1 cellular context compared by ENCODE assay signal in the genomic region with DNA sequence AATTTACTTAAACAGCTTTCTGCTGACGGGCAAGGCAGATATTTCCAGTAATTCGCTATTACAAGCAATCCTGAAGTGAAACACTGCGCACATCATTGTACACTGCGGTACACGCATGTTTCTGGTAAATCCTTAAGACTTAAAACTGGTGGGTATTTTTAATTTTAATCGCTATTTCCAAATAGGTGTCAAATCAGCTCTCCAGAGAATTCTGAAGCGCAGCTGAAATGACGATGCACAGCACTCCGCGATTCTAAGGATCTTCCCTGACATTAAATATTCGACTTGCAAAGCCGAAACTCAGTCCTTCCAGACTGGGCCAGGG.
TF ChIP-seq lines count a peak whose summit lies in the region.

No MANE protein-coding gene starts in this region.

TF ChIP-seq in GM23338, 12 proteins besides CTCF, POLR2A, EP300 and RAD21:
- TF ChIP-seq, protein P1, sequence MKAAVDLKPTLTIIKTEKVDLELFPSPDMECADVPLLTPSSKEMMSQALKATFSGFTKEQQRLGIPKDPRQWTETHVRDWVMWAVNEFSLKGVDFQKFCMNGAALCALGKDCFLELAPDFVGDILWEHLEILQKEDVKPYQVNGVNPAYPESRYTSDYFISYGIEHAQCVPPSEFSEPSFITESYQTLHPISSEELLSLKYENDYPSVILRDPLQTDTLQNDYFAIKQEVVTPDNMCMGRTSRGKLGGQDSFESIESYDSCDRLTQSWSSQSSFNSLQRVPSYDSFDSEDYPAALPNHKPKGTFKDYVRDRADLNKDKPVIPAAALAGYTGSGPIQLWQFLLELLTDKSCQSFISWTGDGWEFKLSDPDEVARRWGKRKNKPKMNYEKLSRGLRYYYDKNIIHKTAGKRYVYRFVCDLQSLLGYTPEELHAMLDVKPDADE (IDR thresholded peaks at IDR 0.05): no peak
- TF ChIP-seq EZH2 (IDR thresholded peaks at IDR 0.05; ENCODE audit: low read depth, unreplicated experiment) (no peak), POLR2AphosphoS5 (IDR thresholded peaks at IDR 0.05; ENCODE audit: low read depth) (no peak), STAT1 (IDR thresholded peaks at IDR 0.05; ENCODE audit: unreplicated experiment) (no peak), CREB1 (CRISPR knock-in tag; IDR thresholded peaks at IDR 0.05; ENCODE audit: low read depth) (no peak), NANOG (IDR thresholded peaks at IDR 0.05; ENCODE audit: borderline replicate concordance) (no peak), EZH2phosphoT487 (IDR thresholded peaks at IDR 0.05; ENCODE audit: unreplicated experiment) (no peak), JUNB (IDR thresholded peaks at IDR 0.05; ENCODE audit: unreplicated experiment) (no peak), ZNF331 (CRISPR knock-in tag; IDR thresholded peaks at IDR 0.05; ENCODE audit: low read depth) (no peak), ZNF114 (CRISPR knock-in tag; IDR thresholded peaks at IDR 0.05) (no peak)
- TF ChIP-seq, protein P2, sequence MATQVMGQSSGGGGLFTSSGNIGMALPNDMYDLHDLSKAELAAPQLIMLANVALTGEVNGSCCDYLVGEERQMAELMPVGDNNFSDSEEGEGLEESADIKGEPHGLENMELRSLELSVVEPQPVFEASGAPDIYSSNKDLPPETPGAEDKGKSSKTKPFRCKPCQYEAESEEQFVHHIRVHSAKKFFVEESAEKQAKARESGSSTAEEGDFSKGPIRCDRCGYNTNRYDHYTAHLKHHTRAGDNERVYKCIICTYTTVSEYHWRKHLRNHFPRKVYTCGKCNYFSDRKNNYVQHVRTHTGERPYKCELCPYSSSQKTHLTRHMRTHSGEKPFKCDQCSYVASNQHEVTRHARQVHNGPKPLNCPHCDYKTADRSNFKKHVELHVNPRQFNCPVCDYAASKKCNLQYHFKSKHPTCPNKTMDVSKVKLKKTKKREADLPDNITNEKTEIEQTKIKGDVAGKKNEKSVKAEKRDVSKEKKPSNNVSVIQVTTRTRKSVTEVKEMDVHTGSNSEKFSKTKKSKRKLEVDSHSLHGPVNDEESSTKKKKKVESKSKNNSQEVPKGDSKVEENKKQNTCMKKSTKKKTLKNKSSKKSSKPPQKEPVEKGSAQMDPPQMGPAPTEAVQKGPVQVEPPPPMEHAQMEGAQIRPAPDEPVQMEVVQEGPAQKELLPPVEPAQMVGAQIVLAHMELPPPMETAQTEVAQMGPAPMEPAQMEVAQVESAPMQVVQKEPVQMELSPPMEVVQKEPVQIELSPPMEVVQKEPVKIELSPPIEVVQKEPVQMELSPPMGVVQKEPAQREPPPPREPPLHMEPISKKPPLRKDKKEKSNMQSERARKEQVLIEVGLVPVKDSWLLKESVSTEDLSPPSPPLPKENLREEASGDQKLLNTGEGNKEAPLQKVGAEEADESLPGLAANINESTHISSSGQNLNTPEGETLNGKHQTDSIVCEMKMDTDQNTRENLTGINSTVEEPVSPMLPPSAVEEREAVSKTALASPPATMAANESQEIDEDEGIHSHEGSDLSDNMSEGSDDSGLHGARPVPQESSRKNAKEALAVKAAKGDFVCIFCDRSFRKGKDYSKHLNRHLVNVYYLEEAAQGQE (IDR thresholded peaks at IDR 0.05; ENCODE audit: unreplicated experiment): no peak
- TF ChIP-seq, protein P3, sequence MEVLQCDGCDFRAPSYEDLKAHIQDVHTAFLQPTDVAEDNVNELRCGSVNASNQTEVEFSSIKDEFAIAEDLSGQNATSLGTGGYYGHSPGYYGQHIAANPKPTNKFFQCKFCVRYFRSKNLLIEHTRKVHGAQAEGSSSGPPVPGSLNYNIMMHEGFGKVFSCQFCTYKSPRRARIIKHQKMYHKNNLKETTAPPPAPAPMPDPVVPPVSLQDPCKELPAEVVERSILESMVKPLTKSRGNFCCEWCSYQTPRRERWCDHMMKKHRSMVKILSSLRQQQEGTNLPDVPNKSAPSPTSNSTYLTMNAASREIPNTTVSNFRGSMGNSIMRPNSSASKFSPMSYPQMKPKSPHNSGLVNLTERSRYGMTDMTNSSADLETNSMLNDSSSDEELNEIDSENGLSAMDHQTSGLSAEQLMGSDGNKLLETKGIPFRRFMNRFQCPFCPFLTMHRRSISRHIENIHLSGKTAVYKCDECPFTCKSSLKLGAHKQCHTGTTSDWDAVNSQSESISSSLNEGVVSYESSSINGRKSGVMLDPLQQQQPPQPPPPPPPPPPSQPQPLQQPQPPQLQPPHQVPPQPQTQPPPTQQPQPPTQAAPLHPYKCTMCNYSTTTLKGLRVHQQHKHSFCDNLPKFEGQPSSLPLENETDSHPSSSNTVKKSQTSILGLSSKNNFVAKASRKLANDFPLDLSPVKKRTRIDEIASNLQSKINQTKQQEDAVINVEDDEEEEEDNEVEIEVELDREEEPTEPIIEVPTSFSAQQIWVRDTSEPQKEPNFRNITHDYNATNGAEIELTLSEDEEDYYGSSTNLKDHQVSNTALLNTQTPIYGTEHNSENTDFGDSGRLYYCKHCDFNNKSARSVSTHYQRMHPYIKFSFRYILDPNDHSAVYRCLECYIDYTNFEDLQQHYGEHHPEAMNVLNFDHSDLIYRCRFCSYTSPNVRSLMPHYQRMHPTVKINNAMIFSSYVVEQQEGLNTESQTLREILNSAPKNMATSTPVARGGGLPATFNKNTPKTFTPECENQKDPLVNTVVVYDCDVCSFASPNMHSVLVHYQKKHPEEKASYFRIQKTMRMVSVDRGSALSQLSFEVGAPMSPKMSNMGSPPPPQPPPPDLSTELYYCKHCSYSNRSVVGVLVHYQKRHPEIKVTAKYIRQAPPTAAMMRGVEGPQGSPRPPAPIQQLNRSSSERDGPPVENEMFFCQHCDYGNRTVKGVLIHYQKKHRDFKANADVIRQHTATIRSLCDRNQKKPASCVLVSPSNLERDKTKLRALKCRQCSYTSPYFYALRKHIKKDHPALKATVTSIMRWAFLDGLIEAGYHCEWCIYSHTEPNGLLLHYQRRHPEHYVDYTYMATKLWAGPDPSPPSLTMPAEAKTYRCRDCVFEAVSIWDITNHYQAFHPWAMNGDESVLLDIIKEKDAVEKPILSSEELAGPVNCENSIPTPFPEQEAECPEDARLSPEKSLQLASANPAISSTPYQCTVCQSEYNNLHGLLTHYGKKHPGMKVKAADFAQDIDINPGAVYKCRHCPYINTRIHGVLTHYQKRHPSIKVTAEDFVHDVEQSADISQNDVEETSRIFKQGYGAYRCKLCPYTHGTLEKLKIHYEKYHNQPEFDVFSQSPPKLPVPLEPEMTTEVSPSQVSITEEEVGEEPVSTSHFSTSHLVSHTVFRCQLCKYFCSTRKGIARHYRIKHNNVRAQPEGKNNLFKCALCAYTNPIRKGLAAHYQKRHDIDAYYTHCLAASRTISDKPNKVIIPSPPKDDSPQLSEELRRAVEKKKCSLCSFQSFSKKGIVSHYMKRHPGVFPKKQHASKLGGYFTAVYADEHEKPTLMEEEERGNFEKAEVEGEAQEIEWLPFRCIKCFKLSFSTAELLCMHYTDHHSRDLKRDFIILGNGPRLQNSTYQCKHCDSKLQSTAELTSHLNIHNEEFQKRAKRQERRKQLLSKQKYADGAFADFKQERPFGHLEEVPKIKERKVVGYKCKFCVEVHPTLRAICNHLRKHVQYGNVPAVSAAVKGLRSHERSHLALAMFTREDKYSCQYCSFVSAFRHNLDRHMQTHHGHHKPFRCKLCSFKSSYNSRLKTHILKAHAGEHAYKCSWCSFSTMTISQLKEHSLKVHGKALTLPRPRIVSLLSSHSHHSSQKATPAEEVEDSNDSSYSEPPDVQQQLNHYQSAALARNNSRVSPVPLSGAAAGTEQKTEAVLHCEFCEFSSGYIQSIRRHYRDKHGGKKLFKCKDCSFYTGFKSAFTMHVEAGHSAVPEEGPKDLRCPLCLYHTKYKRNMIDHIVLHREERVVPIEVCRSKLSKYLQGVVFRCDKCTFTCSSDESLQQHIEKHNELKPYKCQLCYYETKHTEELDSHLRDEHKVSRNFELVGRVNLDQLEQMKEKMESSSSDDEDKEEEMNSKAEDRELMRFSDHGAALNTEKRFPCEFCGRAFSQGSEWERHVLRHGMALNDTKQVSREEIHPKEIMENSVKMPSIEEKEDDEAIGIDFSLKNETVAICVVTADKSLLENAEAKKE (CRISPR knock-in tag; IDR thresholded peaks at IDR 0.05): no peak
